In the genomic region with DNA sequence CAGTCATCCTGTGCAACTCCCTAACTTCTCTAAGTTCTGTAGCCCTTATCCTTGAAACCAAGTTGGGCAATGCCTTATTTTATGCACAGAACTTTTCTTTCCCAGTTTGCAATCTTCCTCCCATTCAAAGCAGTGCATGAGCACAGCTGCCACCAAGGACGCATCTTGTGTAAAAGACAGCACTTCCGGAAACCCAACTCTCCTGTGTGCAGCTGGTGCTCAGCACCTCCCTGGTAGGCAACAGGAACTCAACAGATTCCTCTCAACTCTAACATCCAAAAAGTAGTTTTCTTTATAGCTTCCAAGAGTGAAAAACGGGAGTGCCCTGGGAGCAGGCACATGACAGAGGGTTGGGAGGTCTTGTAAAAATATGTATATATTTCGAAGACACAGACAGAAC, we compare ENCODE assay signal across 12 cellular contexts. TPM values are rescaled to one million over a fixed set of nuclear protein-coding genes. Genes with fewer than 3 reads are reported as not detected.
A peak's percentile ranks its signal among the peaks of the same experiment; 100 is the strongest.
DNase-seq lines count a peak whose midpoint lies in the region; ATAC-seq and TF ChIP-seq lines count a peak whose summit lies in the region.
"Had no signal": no experiment of that assay in that cellular context is flagged by ENCODE, and none has a peak within 500 bp of the region (broad histone marks: within the 10 kb centered on the region; RNA-seq: fewer than 3 reads in every experiment).

No MANE protein-coding gene starts in this region.

- no peaks in the 10 kb centered on the region for H3F3A ChIP-seq in neural cell (ENCODE audit: insufficient read depth, low read length, poor library complexity, severe bottlenecking)

- no peak overlapping the region for H3K9ac ChIP-seq in KMS-11
- H3K9ac ChIP-seq in neural cell (ENCODE audit: low read length), result no peak overlapping the region

- no peaks in the 10 kb centered on the region for H3K9me2 ChIP-seq in neural cell (ENCODE audit: insufficient read depth, low read length)

- no peak for TF ChIP-seq CTCF in KMS-11 (conservative IDR thresholded peaks at IDR 0.05; ENCODE audit: low read depth, low read length)
- no peak for TF ChIP-seq CTCF in neural cell (IDR thresholded peaks at IDR 0.05; ENCODE audit: poor library complexity, severe bottlenecking)
- no peak for TF ChIP-seq CTCF in left ventricle myocardium inferior (IDR thresholded peaks at IDR 0.05; ENCODE audit: borderline replicate concordance)

- peaks cover 25% of the 10 kb centered on the region; the same call in 1 of the 2 replicates for H3K79me2 ChIP-seq in KMS-11 (ENCODE audit: insufficient read depth, low read depth)
- H3K79me2 ChIP-seq in neural cell (replicated peaks; ENCODE audit: insufficient read depth, low read length), result no peaks in the 10 kb centered on the region

- no peak overlapping the region for H3K27ac Mint-ChIP-seq in T-helper 2 cell treated with Interferon-gamma antibody and Interleukin-4, amounts not matched to agents 5 μg/mL and 100 μg/mL, for 36 hours
- H3K27ac Mint-ChIP-seq in activated naive CD8-positive, alpha-beta T cell treated with anti-CD3 and anti-CD28 coated beads for 36 hours, result peak overlapping the region; percentile 9

- H4K20me1 ChIP-seq in KMS-11 (ENCODE audit: insufficient read depth) (no peaks in the 10 kb centered on the region), neural cell (ENCODE audit: insufficient read depth) (no peaks in the 10 kb centered on the region)

- no peaks in the 10 kb centered on the region; the same call in 1 of the 2 replicates for H3K36me3 ChIP-seq in KMS-11 (ENCODE audit: insufficient read depth)
- H3K36me3 ChIP-seq in neural cell (ENCODE audit: insufficient read depth, low read length), result no peaks in the 10 kb centered on the region
- peaks cover 27% of the 10 kb centered on the region for H3K36me3 ChIP-seq in left ventricle myocardium inferior

- no peaks in the 10 kb centered on the region for H3K27me3 Mint-ChIP-seq in T-helper 2 cell treated with Interferon-gamma antibody and Interleukin-4, amounts not matched to agents 5 μg/mL and 100 μg/mL, for 36 hours (ENCODE audit: low read depth)
- H3K27me3 Mint-ChIP-seq in activated naive CD8-positive, alpha-beta T cell treated with anti-CD3 and anti-CD28 coated beads for 36 hours, result no peaks in the 10 kb centered on the region

- H3K9me3 ChIP-seq in neural cell (ENCODE audit: low read length) (no peaks in the 10 kb centered on the region), left ventricle myocardium inferior (replicated peaks) (no peaks in the 10 kb centered on the region)
- H3K9me3 ChIP-seq: sigmoid colon had no signal

- H3K27me3 ChIP-seq in KMS-11 (ENCODE audit: insufficient read depth, low read depth) (no peaks in the 10 kb centered on the region), neural cell (ENCODE audit: insufficient read depth, low read depth, low read length) (no peaks in the 10 kb centered on the region), left ventricle myocardium inferior (ENCODE audit: low read depth) (no peaks in the 10 kb centered on the region)
- H3K27me3 ChIP-seq: sigmoid colon had no signal

- no peak for TF ChIP-seq RAD21 in neural cell (conservative IDR thresholded peaks at IDR 0.05)

- H3K9me3 Mint-ChIP-seq in T-helper 2 cell treated with Interferon-gamma antibody and Interleukin-4, amounts not matched to agents 5 μg/mL and 100 μg/mL, for 36 hours, result no peaks in the 10 kb centered on the region
- no peaks in the 10 kb centered on the region for H3K9me3 Mint-ChIP-seq in activated naive CD8-positive, alpha-beta T cell treated with anti-CD3 and anti-CD28 coated beads for 36 hours

- H3K4me1 ChIP-seq in KMS-11 (ENCODE audit: low read depth, poor library complexity, severe bottlenecking) (peaks cover 5% of the 10 kb centered on the region), left ventricle myocardium inferior (peaks cover 33% of the 10 kb centered on the region)

- DNase-seq in T-helper 2 cell treated with Interferon-gamma antibody and Interleukin-4, amounts not matched to agents 5 μg/mL and 100 μg/mL, for 36 hours (ENCODE audit: low spot score), result no peak
- no peak for DNase-seq in T-helper 2 cell
- DNase-seq in activated naive CD8-positive, alpha-beta T cell treated with anti-CD3 and anti-CD28 coated beads for 36 hours, result no peak
- DNase-seq in left ventricle myocardium inferior, result no peak
- DNase-seq: 8988T, DMS53, Kasumi-1, sigmoid colon had no signal

- H3K27ac ChIP-seq in KMS-11 (no peak overlapping the region; the same call in 1 of the 2 replicates), neural cell (ENCODE audit: low read length) (no peak overlapping the region), left ventricle myocardium inferior (replicated peaks) (no peak overlapping the region)

- H3K4me3 Mint-ChIP-seq in T-helper 2 cell treated with Interferon-gamma antibody and Interleukin-4, amounts not matched to agents 5 μg/mL and 100 μg/mL, for 36 hours, result peak overlapping the region; percentile 95
- peak overlapping the region; percentile 92 for H3K4me3 Mint-ChIP-seq in activated naive CD8-positive, alpha-beta T cell treated with anti-CD3 and anti-CD28 coated beads for 36 hours

- no peak for TF ChIP-seq EP300 in neural cell (conservative IDR thresholded peaks at IDR 0.05; ENCODE audit: poor library complexity, severe bottlenecking)

- H3K4me1 Mint-ChIP-seq in T-helper 2 cell treated with Interferon-gamma antibody and Interleukin-4, amounts not matched to agents 5 μg/mL and 100 μg/mL, for 36 hours (ENCODE audit: low read depth), result peaks cover 30% of the 10 kb centered on the region
- peaks cover 32% of the 10 kb centered on the region for H3K4me1 Mint-ChIP-seq in activated naive CD8-positive, alpha-beta T cell treated with anti-CD3 and anti-CD28 coated beads for 36 hours

- ATAC-seq in HG03025 (IDR thresholded peaks at IDR 0.05; ENCODE audit: low FRiP score, unreplicated experiment) (no peak), HG03039 (IDR thresholded peaks at IDR 0.05; ENCODE audit: unreplicated experiment) (no peak)

- peaks cover 37% of the 10 kb centered on the region for H3K36me3 Mint-ChIP-seq in T-helper 2 cell treated with Interferon-gamma antibody and Interleukin-4, amounts not matched to agents 5 μg/mL and 100 μg/mL, for 36 hours (ENCODE audit: low read depth)
- H3K36me3 Mint-ChIP-seq in activated naive CD8-positive, alpha-beta T cell treated with anti-CD3 and anti-CD28 coated beads for 36 hours, result peaks cover 27% of the 10 kb centered on the region

- H2AFZ ChIP-seq in KMS-11 (ENCODE audit: low read depth), result no peak overlapping the region
- no peak overlapping the region for H2AFZ ChIP-seq in neural cell (ENCODE audit: low read depth, low read length)

- intact Hi-C loops in left ventricle myocardium inferior (cut with micrococcal nuclease), result no loop called here

- H3K4me2 ChIP-seq in KMS-11 (peak overlapping the region; percentile 64; the same call in 1 of the 2 replicates), neural cell (ENCODE audit: low read length) (no peak overlapping the region)

- H3K4me3 ChIP-seq in KMS-11 (IDR thresholded peaks at IDR 0.05; ENCODE audit: insufficient read depth, low read depth, low read length), result no peak overlapping the region
- peak overlapping the region; percentile 84 for H3K4me3 ChIP-seq in neural cell (ENCODE audit: low read length)
- no peak overlapping the region for H3K4me3 ChIP-seq in left ventricle myocardium inferior
- H3K4me3 ChIP-seq: sigmoid colon had no signal

TF ChIP-seq in neural cell, 6 proteins besides CTCF, POLR2A, EP300 and RAD21:
- no peak for TF ChIP-seq TAF1 (IDR thresholded peaks at IDR 0.05; ENCODE audit: low read depth)
- no peak for TF ChIP-seq SMC3 (conservative IDR thresholded peaks at IDR 0.05; ENCODE audit: poor library complexity)
- TF ChIP-seq, protein P1, sequence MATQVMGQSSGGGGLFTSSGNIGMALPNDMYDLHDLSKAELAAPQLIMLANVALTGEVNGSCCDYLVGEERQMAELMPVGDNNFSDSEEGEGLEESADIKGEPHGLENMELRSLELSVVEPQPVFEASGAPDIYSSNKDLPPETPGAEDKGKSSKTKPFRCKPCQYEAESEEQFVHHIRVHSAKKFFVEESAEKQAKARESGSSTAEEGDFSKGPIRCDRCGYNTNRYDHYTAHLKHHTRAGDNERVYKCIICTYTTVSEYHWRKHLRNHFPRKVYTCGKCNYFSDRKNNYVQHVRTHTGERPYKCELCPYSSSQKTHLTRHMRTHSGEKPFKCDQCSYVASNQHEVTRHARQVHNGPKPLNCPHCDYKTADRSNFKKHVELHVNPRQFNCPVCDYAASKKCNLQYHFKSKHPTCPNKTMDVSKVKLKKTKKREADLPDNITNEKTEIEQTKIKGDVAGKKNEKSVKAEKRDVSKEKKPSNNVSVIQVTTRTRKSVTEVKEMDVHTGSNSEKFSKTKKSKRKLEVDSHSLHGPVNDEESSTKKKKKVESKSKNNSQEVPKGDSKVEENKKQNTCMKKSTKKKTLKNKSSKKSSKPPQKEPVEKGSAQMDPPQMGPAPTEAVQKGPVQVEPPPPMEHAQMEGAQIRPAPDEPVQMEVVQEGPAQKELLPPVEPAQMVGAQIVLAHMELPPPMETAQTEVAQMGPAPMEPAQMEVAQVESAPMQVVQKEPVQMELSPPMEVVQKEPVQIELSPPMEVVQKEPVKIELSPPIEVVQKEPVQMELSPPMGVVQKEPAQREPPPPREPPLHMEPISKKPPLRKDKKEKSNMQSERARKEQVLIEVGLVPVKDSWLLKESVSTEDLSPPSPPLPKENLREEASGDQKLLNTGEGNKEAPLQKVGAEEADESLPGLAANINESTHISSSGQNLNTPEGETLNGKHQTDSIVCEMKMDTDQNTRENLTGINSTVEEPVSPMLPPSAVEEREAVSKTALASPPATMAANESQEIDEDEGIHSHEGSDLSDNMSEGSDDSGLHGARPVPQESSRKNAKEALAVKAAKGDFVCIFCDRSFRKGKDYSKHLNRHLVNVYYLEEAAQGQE (IDR thresholded peaks at IDR 0.05; ENCODE audit: borderline replicate concordance), result no peak
- no peak for TF ChIP-seq MXI1 (conservative IDR thresholded peaks at IDR 0.05; ENCODE audit: poor library complexity, severe bottlenecking)
- TF ChIP-seq EZH2 (IDR thresholded peaks at IDR 0.05; ENCODE audit: borderline replicate concordance, insufficient read depth, low read length, poor library complexity, severe bottlenecking), result no peak
- TF ChIP-seq POLR2AphosphoS5 (IDR thresholded peaks at IDR 0.05), result no peak

RNA-seq across cellular contexts. Expression of a gene that starts 2.2 kb away (rescaled TPM):
- 10 to 100 TPM; 32.6 to 34.5 TPM for total RNA-seq in activated naive CD8-positive, alpha-beta T cell treated with anti-CD3 and anti-CD28 coated beads for 36 hours
- polyA plus RNA-seq in neural cell, result 49.3 and 58.6 TPM in 2 replicates
- polyA minus RNA-seq in neural cell, result 26.1 and 30.2 TPM in 2 replicates
- 10.4 TPM for total RNA-seq in left ventricle myocardium inferior
